10 cellular contexts compared by ENCODE assay signal in the genomic region with DNA sequence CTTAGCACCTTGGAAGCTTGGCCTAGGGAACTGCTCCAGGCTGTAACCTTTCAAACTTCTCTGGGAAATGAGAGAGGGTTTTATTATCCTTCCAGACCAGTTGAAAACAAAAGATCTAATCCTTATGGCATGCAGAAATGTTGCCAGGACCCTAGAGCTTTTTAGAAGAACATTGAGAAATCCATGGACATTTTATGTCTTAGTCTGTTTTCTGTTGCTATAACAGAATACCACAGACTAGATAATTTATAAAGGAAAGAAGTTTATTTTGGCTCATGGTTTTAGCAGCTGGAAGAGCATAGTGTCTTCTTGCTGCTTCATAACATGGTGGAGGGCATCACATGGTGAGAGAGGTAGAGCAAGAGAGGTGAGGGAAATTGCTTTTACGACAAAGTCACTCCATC. TPM values are rescaled to one million over a fixed set of nuclear protein-coding genes. Genes with fewer than 3 reads are reported as not detected.
DNase-seq lines count a peak whose midpoint lies in the region; ATAC-seq and TF ChIP-seq lines count a peak whose summit lies in the region.
"Had no signal": no experiment of that assay in that cellular context is flagged by ENCODE, and none has a peak within 500 bp of the region (broad histone marks: within the 10 kb centered on the region; RNA-seq: fewer than 3 reads in every experiment).

No MANE protein-coding gene starts in this region.

- H3K27ac ChIP-seq in hepatocyte (peak overlapping the region; percentile 64), WERI-Rb-1 (no peak overlapping the region)

- no peak for ATAC-seq in activated CD4-positive, CD25-positive, alpha-beta regulatory T cell treated with anti-CD3 and anti-CD28 coated beads, Interleukin-2, amount 50 U/mL, for 24 hours

- no peaks in the 10 kb centered on the region for H3K9me2 ChIP-seq in hepatocyte (replicated peaks; ENCODE audit: insufficient read depth)

- H3K9me3 Mint-ChIP-seq in activated T-helper 2 cell treated with anti-CD3 and anti-CD28 coated beads, Interferon-gamma antibody, Interleukin-2, Interleukin-4, amounts not matched to agents 10 μg/mL and 5 μg/mL and 100 μg/mL, durations not matched to agents 14 hours and 24 hours and 36 hours = no peaks in the 10 kb centered on the region

- peaks cover 81% of the 10 kb centered on the region for H3K79me2 ChIP-seq in hepatocyte

- DNase-seq in Daoy (ENCODE audit: low read depth) (peak; percentile 56), astrocyte of the cerebellum (ENCODE audit: low read depth) (peak; percentile 91), hepatocyte (ENCODE audit: low spot score) (peak; percentile 24), skeletal muscle cell (ENCODE audit: low read depth) (peak; percentile 90), WERI-Rb-1 (no peak)
- DNase-seq in activated CD4-positive, alpha-beta T cell treated with anti-CD3 and anti-CD28 coated beads for 4 hours = no peak
- no peak for DNase-seq in activated T-helper 2 cell treated with anti-CD3 and anti-CD28 coated beads, Interferon-gamma antibody, Interleukin-2, Interleukin-4, amounts not matched to agents 10 μg/mL and 5 μg/mL and 100 μg/mL, durations not matched to agents 14 hours and 24 hours and 36 hours (ENCODE audit: low spot score)
- DNase-seq: effector CD4-positive, alpha-beta T cell; naive B cell had no signal

- no peaks in the 10 kb centered on the region for H3K36me3 ChIP-seq in hepatocyte (replicated peaks; ENCODE audit: insufficient read depth, low read depth)
- 0 out of 2 replicates have a peak, but pooled peaks cover 2% of the 10 kb centered on the region for H3K36me3 ChIP-seq in WERI-Rb-1

- no peaks in the 10 kb centered on the region for H3K36me3 Mint-ChIP-seq in activated T-helper 2 cell treated with anti-CD3 and anti-CD28 coated beads, Interferon-gamma antibody, Interleukin-2, Interleukin-4, amounts not matched to agents 10 μg/mL and 5 μg/mL and 100 μg/mL, durations not matched to agents 14 hours and 24 hours and 36 hours (ENCODE audit: low read depth)

- 80% methylated on average over 1 of the region's 1 CpG for WGBS in hepatocyte (ENCODE audit: low lambda C conversion rate, missing lambda C conversion rate)

- in situ Hi-C loops in astrocyte of the cerebellum (cut with HindIII; ENCODE audit: low sequenced_read_pairs) = no loop called here

- intact Hi-C loops in activated T-helper 2 cell treated with anti-CD3 and anti-CD28 coated beads, Interferon-gamma antibody, Interleukin-2, Interleukin-4, amounts not matched to agents 10 μg/mL and 5 μg/mL and 100 μg/mL, durations not matched to agents 14 hours and 24 hours and 36 hours (cut with micrococcal nuclease) = no loop called here

- no peak overlapping the region for H3K4me2 ChIP-seq in hepatocyte

- no peak overlapping the region for H2AFZ ChIP-seq in hepatocyte

- H3K4me1 Mint-ChIP-seq in activated T-helper 2 cell treated with anti-CD3 and anti-CD28 coated beads, Interferon-gamma antibody, Interleukin-2, Interleukin-4, amounts not matched to agents 10 μg/mL and 5 μg/mL and 100 μg/mL, durations not matched to agents 14 hours and 24 hours and 36 hours (ENCODE audit: low read depth) = no peaks in the 10 kb centered on the region

- H4K20me1 ChIP-seq in hepatocyte (ENCODE audit: insufficient read depth, poor library complexity, severe bottlenecking) = no peaks in the 10 kb centered on the region

- H3K4me1 ChIP-seq in hepatocyte (ENCODE audit: insufficient read depth) = peaks cover 10% of the 10 kb centered on the region

- H3K27ac Mint-ChIP-seq in activated T-helper 2 cell treated with anti-CD3 and anti-CD28 coated beads, Interferon-gamma antibody, Interleukin-2, Interleukin-4, amounts not matched to agents 10 μg/mL and 5 μg/mL and 100 μg/mL, durations not matched to agents 14 hours and 24 hours and 36 hours = no peak overlapping the region

- no peak for TF ChIP-seq CTCF in astrocyte of the cerebellum (IDR thresholded peaks at IDR 0.05; ENCODE audit: low read depth, low read length, missing control alignments)
- TF ChIP-seq CTCF in hepatocyte (IDR thresholded peaks at IDR 0.05; ENCODE audit: poor library complexity) = no peak
- no peak for TF ChIP-seq CTCF in WERI-Rb-1 (IDR thresholded peaks at IDR 0.05; ENCODE audit: low read depth, low read length)

- no peaks in the 10 kb centered on the region for H3K27me3 Mint-ChIP-seq in activated T-helper 2 cell treated with anti-CD3 and anti-CD28 coated beads, Interferon-gamma antibody, Interleukin-2, Interleukin-4, amounts not matched to agents 10 μg/mL and 5 μg/mL and 100 μg/mL, durations not matched to agents 14 hours and 24 hours and 36 hours (ENCODE audit: low read depth)
- H3K27me3 Mint-ChIP-seq: naive B cell had no signal

- H3K27me3 ChIP-seq in hepatocyte (no peaks in the 10 kb centered on the region), WERI-Rb-1 (ENCODE audit: insufficient read depth, low read depth, severe bottlenecking) (no peaks in the 10 kb centered on the region)

- H3K9me3 ChIP-seq in hepatocyte (ENCODE audit: low read depth) (no peaks in the 10 kb centered on the region), WERI-Rb-1 (ENCODE audit: severe bottlenecking) (no peaks in the 10 kb centered on the region)

- H3K4me3 ChIP-seq in astrocyte of the cerebellum (ENCODE audit: low read depth, low read length) (no peak overlapping the region), hepatocyte (no peak overlapping the region), skeletal muscle cell (ENCODE audit: low read depth, low read length) (no peak overlapping the region), WERI-Rb-1 (ENCODE audit: low read depth, low read length) (no peak overlapping the region)

- H3K4me3 Mint-ChIP-seq in activated T-helper 2 cell treated with anti-CD3 and anti-CD28 coated beads, Interferon-gamma antibody, Interleukin-2, Interleukin-4, amounts not matched to agents 10 μg/mL and 5 μg/mL and 100 μg/mL, durations not matched to agents 14 hours and 24 hours and 36 hours (ENCODE audit: low read depth) = no peak overlapping the region
- H3K4me3 Mint-ChIP-seq: naive B cell had no signal

RNA-seq across cellular contexts. Expression of a gene that starts 25.8 kb away (rescaled TPM):
- total RNA-seq in Daoy (2014; rRNA removed; shearing (Covaris generic)) = 42.2 and 47.7 TPM in 2 replicates
- total RNA-seq in hepatocyte = 107 and 288 TPM in 2 replicates
- 59.5 and 71.0 TPM in 2 replicates for polyA plus RNA-seq in hepatocyte
- 49.3 and 52.3 TPM in 2 replicates for total RNA-seq in activated T-helper 2 cell treated with anti-CD3 and anti-CD28 coated beads, Interferon-gamma antibody, Interleukin-2, Interleukin-4, amounts not matched to agents 10 μg/mL and 5 μg/mL and 100 μg/mL, durations not matched to agents 14 hours and 24 hours and 36 hours

Comparison
In these comparisons a context has a peak if more than half of its experiments do, and no peak if none do; other contexts are left out.
1. DNase-seq: peak in Daoy (single experiment), astrocyte of the cerebellum (single experiment), hepatocyte (single experiment) and skeletal muscle cell (single experiment); none in activated CD4-positive, alpha-beta T cell treated with anti-CD3 and anti-CD28 coated beads for 4 hours (0 of 2), activated T-helper 2 cell treated with anti-CD3 and anti-CD28 coated beads, Interferon-gamma antibody, Interleukin-2, Interleukin-4, amounts not matched to agents 10 μg/mL and 5 μg/mL and 100 μg/mL, durations not matched to agents 14 hours and 24 hours and 36 hours (single experiment) and WERI-Rb-1 (single experiment).